25 cellular contexts compared by ENCODE assay signal in genomic region chr3:192993428-192993827, GRCh38.
"Had no signal": no experiment of that assay in that cellular context is flagged by ENCODE, and none has a peak within 500 bp of the region (broad histone marks: within the 10 kb centered on the region; RNA-seq: fewer than 3 reads in every experiment).

No MANE protein-coding gene starts in this region.

- H3K4me3 ChIP-seq: pancreas, psoas muscle, right atrium auricular region, testis, transverse colon had no signal

- H3K27ac ChIP-seq: brain microvascular endothelial cell, foreskin keratinocyte, pancreas, psoas muscle, right atrium auricular region, testis, transverse colon had no signal

- H3K36me3 Mint-ChIP-seq: mesothelial cell of epicardium, naive B cell had no signal

- H3K27me3 ChIP-seq: brain microvascular endothelial cell, foreskin keratinocyte, pancreas, right atrium auricular region, testis, transverse colon had no signal

- H3K9me3 Mint-ChIP-seq: activated CD4-positive, alpha-beta memory T cell treated with anti-CD3 and anti-CD28 coated beads, Interleukin-2, amount 10 ng/mL, durations not matched to agents 7 days and 5 days; activated CD4-positive, alpha-beta T cell treated with anti-CD3 and anti-CD28 coated beads, Interleukin-2, amount 10 ng/mL, durations not matched to agents 24 days and 14 days; activated T-cell treated with anti-CD3 and anti-CD28 coated beads, Interleukin-2, amount 50 U/mL, for 24 hours; mesothelial cell of epicardium had no signal

- H3K27ac Mint-ChIP-seq: activated CD4-positive, alpha-beta memory T cell treated with anti-CD3 and anti-CD28 coated beads, Interleukin-2, amount 10 ng/mL, durations not matched to agents 7 days and 5 days; activated CD4-positive, alpha-beta T cell treated with anti-CD3 and anti-CD28 coated beads, Interleukin-2, amount 10 ng/mL, durations not matched to agents 24 days and 14 days; activated T-cell treated with anti-CD3 and anti-CD28 coated beads, Interleukin-2, amount 50 U/mL, for 24 hours; effector memory CD8-positive, alpha-beta T cell; mesothelial cell of epicardium; naive B cell had no signal

- H3K36me3 ChIP-seq: brain microvascular endothelial cell, pancreas, right atrium auricular region, transverse colon had no signal

- H3K9me3 ChIP-seq: pancreas, psoas muscle, right atrium auricular region, testis, transverse colon had no signal

- H3K4me1 ChIP-seq: foreskin keratinocyte, pancreas, psoas muscle, right atrium auricular region, testis had no signal

- H3K27me3 Mint-ChIP-seq: activated T-cell treated with anti-CD3 and anti-CD28 coated beads, Interleukin-2, amount 50 U/mL, for 24 hours; effector memory CD8-positive, alpha-beta T cell had no signal

- H3K4me1 Mint-ChIP-seq: mesothelial cell of epicardium, naive B cell had no signal

- DNase-seq: activated CD4-positive, alpha-beta memory T cell treated with anti-CD3 and anti-CD28 coated beads, Interleukin-2, amount 10 ng/mL, durations not matched to agents 7 days and 5 days; activated CD4-positive, alpha-beta T cell treated with anti-CD3 and anti-CD28 coated beads, Interleukin-2, amount 10 ng/mL, durations not matched to agents 24 days and 14 days; activated CD4-positive, CD25-positive, alpha-beta regulatory T cell treated with anti-CD3 and anti-CD28 coated beads, Interleukin-2, amount 50 U/mL, for 72 hours; activated CD8-positive, alpha-beta memory T cell treated with anti-CD3 and anti-CD28 coated beads, Interleukin-2, amount 50 U/mL, for 48 hours; activated gamma-delta T cell treated with Interleukin-2 at 50 U/mL for 16 hours; activated naive CD4-positive, alpha-beta T cell treated with anti-CD3 and anti-CD28 coated beads, Interleukin-2, amount 50 U/mL, for 16 hours; activated T-cell treated with anti-CD3 and anti-CD28 coated beads, Interleukin-2, amount 50 U/mL, for 24 hours; amniotic stem cell; brain microvascular endothelial cell; cortex of kidney; effector memory CD8-positive, alpha-beta T cell; foreskin keratinocyte; mammary epithelial cell; naive B cell; pancreas; psoas muscle; stimulated activated CD4-positive, alpha-beta T cell treated with anti-CD3 and anti-CD28 coated beads, Interleukin-15, amount 100 ng/mL, for 24 hours; stimulated activated CD4-positive, alpha-beta T cell treated with anti-CD3 and anti-CD28 coated beads, Interleukin-2, amount 100 ng/mL, for 24 hours; stimulated activated naive CD4-positive, alpha-beta T cell; T-helper 9 cell; testis; transverse colon had no signal

- H3K4me3 Mint-ChIP-seq: activated CD4-positive, alpha-beta memory T cell treated with anti-CD3 and anti-CD28 coated beads, Interleukin-2, amount 10 ng/mL, durations not matched to agents 7 days and 5 days; activated CD4-positive, alpha-beta T cell treated with anti-CD3 and anti-CD28 coated beads, Interleukin-2, amount 10 ng/mL, durations not matched to agents 24 days and 14 days; activated T-cell treated with anti-CD3 and anti-CD28 coated beads, Interleukin-2, amount 50 U/mL, for 24 hours; effector memory CD8-positive, alpha-beta T cell; mesothelial cell of epicardium; naive B cell had no signal

- ATAC-seq: effector memory CD8-positive, alpha-beta T cell; esophagus mucosa; foreskin keratinocyte; pancreas; psoas muscle had no signal
